Comparison of ENCODE assay signal across 12 cellular contexts in genomic region chr1:101109791-101110190, GRCh38.
"Had no signal": no experiment of that assay in that cellular context is flagged by ENCODE, and none has a peak within 500 bp of the region (broad histone marks: within the 10 kb centered on the region; RNA-seq: fewer than 3 reads in every experiment).

No MANE protein-coding gene starts in this region.

- H3K4me3 Mint-ChIP-seq: activated naive CD4-positive, alpha-beta T cell treated with anti-CD3 and anti-CD28 coated beads for 36 hours had no signal

- H3K27ac ChIP-seq: dorsolateral prefrontal cortex, parathyroid adenoma, thyroid gland had no signal

- H2AFZ ChIP-seq: parathyroid adenoma had no signal

- H3K27ac Mint-ChIP-seq: activated naive CD4-positive, alpha-beta T cell treated with anti-CD3 and anti-CD28 coated beads for 36 hours had no signal

- H3K79me2 ChIP-seq: parathyroid adenoma had no signal

- H3K36me3 ChIP-seq: thyroid gland had no signal

- H3K9me3 ChIP-seq: thyroid gland had no signal

- ATAC-seq: esophagus mucosa had no signal

- H3K4me3 ChIP-seq: dorsolateral prefrontal cortex, thyroid gland had no signal

- DNase-seq: activated CD4-positive, alpha-beta T cell treated with anti-CD3 and anti-CD28 coated beads, Interleukin-2, amount 50 U/mL, for 48 hours; activated naive CD4-positive, alpha-beta T cell treated with anti-CD3 and anti-CD28 coated beads for 36 hours; activated T-cell treated with anti-CD3 and anti-CD28 coated beads, Interleukin-2, amount 50 U/mL, for 48 hours; anterior cingulate cortex; dorsolateral prefrontal cortex; hippocampal formation; kidney glomerular epithelial cell; stimulated activated CD4-positive, alpha-beta T cell treated with anti-CD3 and anti-CD28 coated beads, Interleukin-15, amount 100 ng/mL, for 24 hours; stimulated activated CD4-positive, alpha-beta T cell treated with anti-CD3 and anti-CD28 coated beads, Interleukin-4, amount 100 ng/mL, for 24 hours; thyroid gland had no signal

- H3K4me1 ChIP-seq: parathyroid adenoma, thyroid gland had no signal

- H3K27me3 ChIP-seq: dorsolateral prefrontal cortex, thyroid gland had no signal

- H3K9ac ChIP-seq: parathyroid adenoma had no signal
